12 cellular contexts compared by ENCODE assay signal in genomic region chr9:99019523-99020331, GRCh38.
A peak's percentile ranks its signal among the peaks of the same experiment; 100 is the strongest.
DNase-seq lines count a peak whose midpoint lies in the region; TF ChIP-seq lines count a peak whose summit lies in the region.
"Had no signal": no experiment of that assay in that cellular context is flagged by ENCODE, and none has a peak within 500 bp of the region (broad histone marks: within the 10 kb centered on the region; RNA-seq: fewer than 3 reads in every experiment).

No MANE protein-coding gene starts in this region.

- POLR2A ChIA-PET in PC-9 (lab: Charles Lee; ENCODE audit: unreplicated experiment) = interaction anchor here (0.7 kb wide), 1 partner anchor 35 kb away, joined by 5 read pairs; no protein-coding TSS in a partner anchor
- POLR2A ChIA-PET in CD4-positive, alpha-beta memory T cell (lab: Charles Lee; ENCODE audit: partially characterized antibody) = no interaction called here

- intact Hi-C loops in PC-9 (cut with micrococcal nuclease; ENCODE audit: unreplicated experiment) = no loop called here
- intact Hi-C loops in CD4-positive, alpha-beta memory T cell (cut with micrococcal nuclease) = no loop called here

- no TSS peak for BruUV-seq in PC-9 (replicated peaks; lab: Mats Ljungman, UMichigan)

- H3K4me2 ChIP-seq in PC-9 (peak overlapping the region; percentile 58), neural progenitor cell (no peak overlapping the region)

- H3K27ac Mint-ChIP-seq in neural progenitor cell = no peak overlapping the region
- H3K27ac Mint-ChIP-seq in CD4-positive, alpha-beta memory T cell = no peak overlapping the region
- H3K27ac Mint-ChIP-seq: CD4-positive, alpha-beta T cell had no signal

- peaks cover 7% of the 10 kb centered on the region for H3K9me3 Mint-ChIP-seq in neural progenitor cell
- H3K9me3 Mint-ChIP-seq in CD4-positive, alpha-beta memory T cell = no peaks in the 10 kb centered on the region
- H3K9me3 Mint-ChIP-seq: CD4-positive, alpha-beta T cell; naive B cell had no signal

- H3K27ac ChIP-seq in PC-9 = peak overlapping the region; percentile 85
- H3K27ac ChIP-seq in mucosa of rectum (ENCODE audit: low read depth in 2 of 2, low read length in 2 of 2) = peak overlapping the region; percentile 13 to 51
- no peak overlapping the region for H3K27ac ChIP-seq in neural progenitor cell
- no peak overlapping the region for H3K27ac ChIP-seq in CD4-positive, alpha-beta memory T cell (ENCODE audit: low read depth, low read length)

- CTCF ChIA-PET in PC-9 (lab: Charles Lee) = no interaction called here
- CTCF ChIA-PET in CD4-positive, alpha-beta memory T cell (lab: Charles Lee; ENCODE audit: partially characterized antibody) = interaction anchor here (0.9 to 1.7 kb wide), 2 partner anchors 19 to 119 kb away, joined by 3 read pairs; no protein-coding TSS in a partner anchor

- H3K79me2 ChIP-seq in PC-9 (ENCODE audit: low read depth) (no peaks in the 10 kb centered on the region), neural progenitor cell (ENCODE audit: low read depth) (no peaks in the 10 kb centered on the region)

- H3K9me3 ChIP-seq in PC-9 (ENCODE audit: insufficient read depth, low read depth) = no peaks in the 10 kb centered on the region; the same call in 1 of the 2 replicates
- no peaks in the 10 kb centered on the region for H3K9me3 ChIP-seq in mucosa of rectum (ENCODE audit: control insufficient read depth in 2 of 2, low read length in 2 of 2)
- H3K9me3 ChIP-seq in neural progenitor cell (ENCODE audit: low read depth) = no peaks in the 10 kb centered on the region
- no peaks in the 10 kb centered on the region for H3K9me3 ChIP-seq in CD4-positive, alpha-beta memory T cell (ENCODE audit: control insufficient read depth in 1 of 2, low read length in 2 of 2)

- H3K27me3 Mint-ChIP-seq in neural progenitor cell (ENCODE audit: insufficient read depth, low read depth) = peaks cover 4% of the 10 kb centered on the region
- no peaks in the 10 kb centered on the region for H3K27me3 Mint-ChIP-seq in CD4-positive, alpha-beta memory T cell
- H3K27me3 Mint-ChIP-seq: CD4-positive, alpha-beta T cell had no signal

- H3F3A ChIP-seq in PC-9 (ENCODE audit: insufficient read depth, low read depth) (peaks cover 26% of the 10 kb centered on the region), neural progenitor cell (ENCODE audit: low read depth) (no peaks in the 10 kb centered on the region)

- no peaks in the 10 kb centered on the region for H3K27me3 ChIP-seq in PC-9 (ENCODE audit: insufficient read depth, low read depth)
- no peaks in the 10 kb centered on the region for H3K27me3 ChIP-seq in mucosa of rectum (ENCODE audit: control insufficient read depth in 2 of 2, insufficient read depth in 2 of 2, low read length in 2 of 2)
- H3K27me3 ChIP-seq in neural progenitor cell = no peaks in the 10 kb centered on the region
- H3K27me3 ChIP-seq in CD4-positive, alpha-beta memory T cell (ENCODE audit: insufficient read depth, low read length) = no peaks in the 10 kb centered on the region

- H4K20me1 ChIP-seq in PC-9 (ENCODE audit: insufficient read depth) (no peaks in the 10 kb centered on the region), neural progenitor cell (ENCODE audit: low read depth) (no peaks in the 10 kb centered on the region)

- H3K9ac ChIP-seq in mucosa of rectum (ENCODE audit: low read depth in 1 of 2, low read length in 2 of 2) (no peak overlapping the region), neural progenitor cell (no peak overlapping the region)

- H3K36me3 ChIP-seq in PC-9 (ENCODE audit: low read depth) (no peaks in the 10 kb centered on the region), mucosa of rectum (ENCODE audit: control insufficient read depth in 2 of 2, insufficient read depth in 2 of 2, low read length in 2 of 2) (no peaks in the 10 kb centered on the region), neural progenitor cell (no peaks in the 10 kb centered on the region)
- H3K36me3 ChIP-seq in CD4-positive, alpha-beta memory T cell (ENCODE audit: insufficient read depth, low read length) = no peaks in the 10 kb centered on the region

- H3K4me1 ChIP-seq in PC-9 (replicated peaks; ENCODE audit: insufficient read depth) (peaks cover 28% of the 10 kb centered on the region), mucosa of rectum (ENCODE audit: control insufficient read depth in 2 of 2, insufficient read depth in 2 of 2, low read length in 2 of 2) (no peaks in the 10 kb centered on the region), neural progenitor cell (no peaks in the 10 kb centered on the region)
- no peaks in the 10 kb centered on the region for H3K4me1 ChIP-seq in CD4-positive, alpha-beta memory T cell (ENCODE audit: insufficient read depth, low read length)

- H3K4me3 ChIP-seq in PC-9 (no peak overlapping the region), epithelial cell of esophagus (ENCODE audit: low read length) (no peak overlapping the region), mucosa of rectum (ENCODE audit: low read length in 2 of 2) (no peak overlapping the region), neural progenitor cell (no peak overlapping the region)
- H3K4me3 ChIP-seq in CD4-positive, alpha-beta memory T cell (ENCODE audit: low read length in 2 of 2) = no peak overlapping the region

- TF ChIP-seq CTCF in PC-9 (conservative IDR thresholded peaks at IDR 0.05) (no peak), epithelial cell of esophagus (IDR thresholded peaks at IDR 0.05; ENCODE audit: insufficient read depth, low read depth, low read length, missing control alignments) (no peak), neural progenitor cell (IDR thresholded peaks at IDR 0.05) (no peak)

- H3K36me3 Mint-ChIP-seq in neural progenitor cell = no peaks in the 10 kb centered on the region
- no peaks in the 10 kb centered on the region for H3K36me3 Mint-ChIP-seq in CD4-positive, alpha-beta memory T cell

- H3K4me3 Mint-ChIP-seq in neural progenitor cell = no peak overlapping the region
- no peak overlapping the region for H3K4me3 Mint-ChIP-seq in CD4-positive, alpha-beta memory T cell
- H3K4me3 Mint-ChIP-seq: CD4-positive, alpha-beta T cell; naive B cell had no signal

- H3K9me2 ChIP-seq in PC-9 (ENCODE audit: insufficient read depth) = no peaks in the 10 kb centered on the region

- no peaks in the 10 kb centered on the region for H3K4me1 Mint-ChIP-seq in neural progenitor cell
- H3K4me1 Mint-ChIP-seq in CD4-positive, alpha-beta memory T cell = peaks cover 2 to 8% (median 6%) of the 10 kb centered on the region in 4 donors

- DNase-seq in AG08396 (ENCODE audit: low spot score) (peak; percentile 77), PC-9 (peak; percentile 18 to 90), epithelial cell of esophagus (ENCODE audit: low read depth) (peak; percentile 90), cerebellum (ENCODE audit: low spot score) (no peak), pons (ENCODE audit: low spot score) (no peak), neural progenitor cell (ENCODE audit: low spot score) (no peak)
- DNase-seq in CD4-positive, alpha-beta memory T cell = no peak
- DNase-seq: CD4-positive, alpha-beta T cell; naive B cell; NCI-H2227 treated with DMSO at 0.1 percent for 48 hours; stimulated activated CD8-positive, alpha-beta memory T cell treated with anti-CD3 and anti-CD28 coated beads, Interleukin-4, amount 100 ng/mL, for 48 hours had no signal

- no peak overlapping the region for H2AFZ ChIP-seq in PC-9
- no peak overlapping the region for H2AFZ ChIP-seq in neural progenitor cell (replicated peaks)

Comparison
In these comparisons a context has a peak if more than half of its experiments do, and no peak if none do; other contexts are left out.
1. DNase-seq: peak in AG08396 (single experiment), PC-9 (2 of 2) and epithelial cell of esophagus (single experiment); none in cerebellum (single experiment), pons (single experiment), neural progenitor cell (single experiment) and CD4-positive, alpha-beta memory T cell (0 of 5).
2. H3K27ac ChIP-seq: peak in PC-9 (single experiment) and mucosa of rectum (2 of 2); none in neural progenitor cell (single experiment) and CD4-positive, alpha-beta memory T cell (single experiment).